ENCODE assay signal across 8 cellular contexts in genomic region chr13:99436686-99437416, GRCh38.
A peak's percentile ranks its signal among the peaks of the same experiment; 100 is the strongest.
DNase-seq lines count a peak whose midpoint lies in the region; ATAC-seq, FAIRE-seq and TF ChIP-seq lines count a peak whose summit lies in the region.

No MANE protein-coding gene starts in this region.

- H3K9me3 ChIP-seq in DND-41 (ENCODE audit: insufficient read depth, low read length, severe bottlenecking), result no peaks in the 10 kb centered on the region
- no peaks in the 10 kb centered on the region for H3K9me3 ChIP-seq in MM.1S (replicated peaks; ENCODE audit: insufficient read depth, low read length)
- H3K9me3 ChIP-seq in suprapubic skin, result no peaks in the 10 kb centered on the region

- peaks cover 17% of the 10 kb centered on the region for H3K4me1 Mint-ChIP-seq in osteocyte (ENCODE audit: unreplicated experiment)

- H3K4me3 ChIP-seq in DND-41 (ENCODE audit: low read depth in 1 of 2, low read length in 2 of 2) (no peak overlapping the region; a peak in 1 of 4 replicates), MM.1S (ENCODE audit: low read length) (no peak overlapping the region), foreskin fibroblast (ENCODE audit: low read depth in 1 of 2, low read length in 2 of 2) (no peak overlapping the region), suprapubic skin (no peak overlapping the region)

- no peak for TF ChIP-seq POLR2A in H54 (IDR thresholded peaks at IDR 0.05; ENCODE audit: low read depth, low read length)
- no peak for TF ChIP-seq POLR2A in suprapubic skin (IDR thresholded peaks at IDR 0.05)

- peak; percentile 100 for TF ChIP-seq CTCF in DND-41 (IDR thresholded peaks at IDR 0.05; ENCODE audit: borderline replicate concordance, extremely low read depth, low read length, poor library complexity, severe bottlenecking)
- peak; percentile 100 for TF ChIP-seq CTCF in MM.1S (IDR thresholded peaks at IDR 0.05; ENCODE audit: low read length)
- TF ChIP-seq CTCF in foreskin fibroblast (IDR thresholded peaks at IDR 0.05; ENCODE audit: low read depth, low read length), result peak; percentile 100
- TF ChIP-seq CTCF in osteocyte (IDR thresholded peaks at IDR 0.05), result peak; percentile 100
- TF ChIP-seq CTCF in suprapubic skin (IDR thresholded peaks at IDR 0.05), result peak; percentile 99 to 100

- H3K9ac ChIP-seq in DND-41 (ENCODE audit: low read depth, low read length), result no peak overlapping the region
- H3K9ac ChIP-seq in MM.1S (ENCODE audit: low read length), result no peak overlapping the region

- DNase-seq in DND-41 (peak; percentile 93), H54 (ENCODE audit: insufficient read length, low spot score) (peak; percentile 93), MM.1S (peak; percentile 79), SHP77 treated with DMSO at 0.1 percent for 48 hours (lab: John Stamatoyannopoulos, UW) (peak; percentile 54), foreskin fibroblast (peak; percentile 75 to 91), osteocyte (ENCODE audit: extremely low spot score, unreplicated experiment) (peak; percentile 94), suprapubic skin (ENCODE audit: low spot score in 2 of 2) (peak; percentile 93 to 94)
- DNase-seq in activated T-helper 9 cell treated with anti-CD3 and anti-CD28 coated beads, Interleukin-2, amount 50 U/mL, for 16 hours (ENCODE audit: low read depth), result peak; percentile 94

- H3K27ac ChIP-seq in DND-41 (ENCODE audit: low read length), result peak overlapping the region; percentile 12; the same call in 1 of the 2 replicates
- H3K27ac ChIP-seq in MM.1S (ENCODE audit: low read length), result no peak overlapping the region
- no peak overlapping the region for H3K27ac ChIP-seq in suprapubic skin

- peak; percentile 95 for ATAC-seq in DND-41 (ENCODE audit: insufficient read depth, low read depth)

- no peaks in the 10 kb centered on the region for H3K9me2 ChIP-seq in MM.1S (replicated peaks; ENCODE audit: insufficient read depth, low read length)

- no peaks in the 10 kb centered on the region for H3K9me3 Mint-ChIP-seq in osteocyte (ENCODE audit: unreplicated experiment)

- H3K27ac Mint-ChIP-seq in osteocyte (ENCODE audit: unreplicated experiment), result no peak overlapping the region

- H3K27me3 Mint-ChIP-seq in osteocyte (ENCODE audit: unreplicated experiment), result peaks cover 36% of the 10 kb centered on the region

- peaks cover 11% of the 10 kb centered on the region for H3K27me3 ChIP-seq in DND-41 (ENCODE audit: insufficient read depth, low read length, poor library complexity)
- H3K27me3 ChIP-seq in MM.1S (replicated peaks; ENCODE audit: insufficient read depth, low read length), result peaks cover 35% of the 10 kb centered on the region
- H3K27me3 ChIP-seq in suprapubic skin, result peaks cover 15% of the 10 kb centered on the region

- H3K79me2 ChIP-seq in DND-41 (ENCODE audit: insufficient read depth, low read length), result no peaks in the 10 kb centered on the region
- H3K79me2 ChIP-seq in MM.1S (ENCODE audit: low read length), result no peaks in the 10 kb centered on the region

- peak overlapping the region; percentile 56 for H3K4me3 Mint-ChIP-seq in osteocyte (ENCODE audit: unreplicated experiment)

- peak overlapping the region; percentile 48 for H3K4me2 ChIP-seq in DND-41 (ENCODE audit: insufficient read depth, low read length)
- peak overlapping the region; percentile 23; the same call in 1 of the 2 replicates for H3K4me2 ChIP-seq in MM.1S (ENCODE audit: low read depth, low read length)

- no peaks in the 10 kb centered on the region for H3K36me3 ChIP-seq in DND-41 (ENCODE audit: insufficient read depth, low read length)
- no peaks in the 10 kb centered on the region for H3K36me3 ChIP-seq in MM.1S (replicated peaks; ENCODE audit: insufficient read depth, low read length)
- no peaks in the 10 kb centered on the region for H3K36me3 ChIP-seq in suprapubic skin

- H2AFZ ChIP-seq in DND-41 (ENCODE audit: low read depth, low read length), result peak overlapping the region; percentile 44
- no peak overlapping the region for H2AFZ ChIP-seq in MM.1S (ENCODE audit: low read length)

- no peaks in the 10 kb centered on the region for H4K20me1 ChIP-seq in DND-41 (ENCODE audit: insufficient read depth, low read length)
- no peaks in the 10 kb centered on the region for H4K20me1 ChIP-seq in MM.1S (ENCODE audit: insufficient read depth, low read length)

- peaks cover 12% of the 10 kb centered on the region for H3F3A ChIP-seq in MM.1S (ENCODE audit: insufficient read depth, low read length)

- peak; percentile 90 for FAIRE-seq in H54 (lab: Jason Lieb, UNC)

- 22% methylated on average over 15 of the region's 27 CpGs for WGBS in suprapubic skin

- H3K36me3 Mint-ChIP-seq in osteocyte (ENCODE audit: unreplicated experiment), result no peaks in the 10 kb centered on the region

- TF ChIP-seq EP300 in suprapubic skin (IDR thresholded peaks at IDR 0.05), result no peak

- peaks cover 32% of the 10 kb centered on the region for H3K4me1 ChIP-seq in DND-41 (ENCODE audit: insufficient read depth, low read length)
- H3K4me1 ChIP-seq in MM.1S (ENCODE audit: low read length), result peaks cover 8% of the 10 kb centered on the region
- H3K4me1 ChIP-seq in suprapubic skin, result peaks cover 23% of the 10 kb centered on the region
